In genomic region chr7:157875230-157876179, GRCh38 we compare ENCODE assay signal across 10 cellular contexts.
DNase-seq lines count a peak whose midpoint lies in the region; ATAC-seq and TF ChIP-seq lines count a peak whose summit lies in the region.
"Had no signal": no experiment of that assay in that cellular context is flagged by ENCODE, and none has a peak within 500 bp of the region (broad histone marks: within the 10 kb centered on the region; RNA-seq: fewer than 3 reads in every experiment).

No MANE protein-coding gene starts in this region.

- ATAC-seq in activated CD8-positive, alpha-beta T cell treated with anti-CD3 and anti-CD28 coated beads, Interleukin-2, amount 10 ng/mL, durations not matched to agents 7 days and 5 days = peak; percentile 86
- ATAC-seq in HG03469 (IDR thresholded peaks at IDR 0.05; ENCODE audit: unreplicated experiment) = no peak

- TF ChIP-seq CTCF in left ventricle myocardium inferior (IDR thresholded peaks at IDR 0.05; ENCODE audit: borderline replicate concordance) (peak; percentile 71), uterus (IDR thresholded peaks at IDR 0.05) (peak in 1 of 4 experiments; percentile 19), Peyer's patch (IDR thresholded peaks at IDR 0.05) (peak in 2 of 6 experiments; percentile 31 to 35)

- TF ChIP-seq POLR2A in uterus (IDR thresholded peaks at IDR 0.05) (no peak), Peyer's patch (IDR thresholded peaks at IDR 0.05) (no peak)

- H3K4me1 ChIP-seq in left ventricle myocardium inferior = peaks cover 10% of the 10 kb centered on the region
- no peaks in the 10 kb centered on the region for H3K4me1 ChIP-seq in uterus
- no peaks in the 10 kb centered on the region for H3K4me1 ChIP-seq in Peyer's patch
- H3K4me1 ChIP-seq: HAP-1 had no signal

- POLR2A ChIA-PET in activated CD8-positive, alpha-beta T cell treated with anti-CD3 and anti-CD28 coated beads, Interleukin-2, amount 10 ng/mL, durations not matched to agents 7 days and 5 days (lab: Charles Lee) = no interaction called here

- H3K4me3 ChIP-seq in left ventricle myocardium inferior (peak overlapping the region; percentile 17), uterus (no peak overlapping the region), Peyer's patch (no peak overlapping the region)
- H3K4me3 ChIP-seq: HAP-1 had no signal

- H3K36me3 ChIP-seq in left ventricle myocardium inferior = no peaks in the 10 kb centered on the region
- no peaks in the 10 kb centered on the region for H3K36me3 ChIP-seq in uterus
- H3K36me3 ChIP-seq in Peyer's patch = no peaks in the 10 kb centered on the region
- H3K36me3 ChIP-seq: HAP-1 had no signal

- CTCF ChIA-PET in activated CD8-positive, alpha-beta T cell treated with anti-CD3 and anti-CD28 coated beads, Interleukin-2, amount 10 ng/mL, durations not matched to agents 7 days and 5 days (lab: Charles Lee) = interaction anchor here (0.6 to 1.3 kb wide), 3 partner anchors 15 to 47 kb away, joined by 3 to 5 read pairs (median 3); no protein-coding TSS in a partner anchor

- H3K9me3 Mint-ChIP-seq in activated CD8-positive, alpha-beta T cell treated with anti-CD3 and anti-CD28 coated beads, Interleukin-2, amount 10 ng/mL, durations not matched to agents 7 days and 5 days (ENCODE audit: insufficient read depth) = peaks cover 14% of the 10 kb centered on the region

- peaks cover 2% of the 10 kb centered on the region for H3K36me3 Mint-ChIP-seq in activated CD8-positive, alpha-beta T cell treated with anti-CD3 and anti-CD28 coated beads, Interleukin-2, amount 10 ng/mL, durations not matched to agents 7 days and 5 days (ENCODE audit: low read depth)

- H3K4me1 Mint-ChIP-seq in activated CD8-positive, alpha-beta T cell treated with anti-CD3 and anti-CD28 coated beads, Interleukin-2, amount 10 ng/mL, durations not matched to agents 7 days and 5 days (ENCODE audit: low read depth) = peaks cover 19% of the 10 kb centered on the region

- no peaks in the 10 kb centered on the region for H3K27me3 Mint-ChIP-seq in activated CD8-positive, alpha-beta T cell treated with anti-CD3 and anti-CD28 coated beads, Interleukin-2, amount 10 ng/mL, durations not matched to agents 7 days and 5 days (ENCODE audit: low read depth)

- no peaks in the 10 kb centered on the region for H3K9me3 ChIP-seq in left ventricle myocardium inferior (replicated peaks)
- no peaks in the 10 kb centered on the region for H3K9me3 ChIP-seq in uterus
- no peaks in the 10 kb centered on the region for H3K9me3 ChIP-seq in Peyer's patch
- H3K9me3 ChIP-seq: HAP-1 had no signal

- intact Hi-C loops in left ventricle myocardium inferior (cut with micrococcal nuclease) (no loop called here), uterus (cut with DNase I; ENCODE audit: low total_unique reads) (no loop called here)

- DNase-seq in COLO668 (lab: John Stamatoyannopoulos, UW; ENCODE audit: unreplicated experiment) (peak; percentile 34), MV-4-11 (lab: John Stamatoyannopoulos, UW) (peak; percentile 36), left ventricle myocardium inferior (no peak), uterus (no peak), Peyer's patch (no peak)
- peak; percentile 66 for DNase-seq in activated CD8-positive, alpha-beta T cell treated with anti-CD3 and anti-CD28 coated beads, Interleukin-2, amount 10 ng/mL, durations not matched to agents 7 days and 5 days
- peak; percentile 7 for DNase-seq in stimulated activated CD8-positive, alpha-beta memory T cell treated with anti-CD3 and anti-CD28 coated beads, Interleukin-12 subunit alpha, Interleukin-12 subunit beta, amount 100 ng/mL, for 24 hours (ENCODE audit: extremely low read depth)

- peak overlapping the region; percentile 71 for H3K4me3 Mint-ChIP-seq in activated CD8-positive, alpha-beta T cell treated with anti-CD3 and anti-CD28 coated beads, Interleukin-2, amount 10 ng/mL, durations not matched to agents 7 days and 5 days

- H3K27me3 ChIP-seq in left ventricle myocardium inferior (ENCODE audit: low read depth) (peaks cover 49% of the 10 kb centered on the region), uterus (no peaks in the 10 kb centered on the region), Peyer's patch (no peaks in the 10 kb centered on the region)

- H3K27ac ChIP-seq in left ventricle myocardium inferior (replicated peaks) (no peak overlapping the region), uterus (no peak overlapping the region), Peyer's patch (no peak overlapping the region)
- H3K27ac ChIP-seq: epithelial cell of prostate had no signal

- peak overlapping the region; percentile 71 for H3K27ac Mint-ChIP-seq in activated CD8-positive, alpha-beta T cell treated with anti-CD3 and anti-CD28 coated beads, Interleukin-2, amount 10 ng/mL, durations not matched to agents 7 days and 5 days

Comparison
In these comparisons a context has a peak if more than half of its experiments do, and no peak if none do; other contexts are left out.
1. DNase-seq: peak in COLO668 (single experiment), MV-4-11 (single experiment), activated CD8-positive, alpha-beta T cell treated with anti-CD3 and anti-CD28 coated beads, Interleukin-2, amount 10 ng/mL, durations not matched to agents 7 days and 5 days (single experiment) and stimulated activated CD8-positive, alpha-beta memory T cell treated with anti-CD3 and anti-CD28 coated beads, Interleukin-12 subunit alpha, Interleukin-12 subunit beta, amount 100 ng/mL, for 24 hours (single experiment); none in left ventricle myocardium inferior (single experiment), uterus (0 of 2) and Peyer's patch (0 of 3).